ENCODE assay signal across 30 cellular contexts in the genomic region with DNA sequence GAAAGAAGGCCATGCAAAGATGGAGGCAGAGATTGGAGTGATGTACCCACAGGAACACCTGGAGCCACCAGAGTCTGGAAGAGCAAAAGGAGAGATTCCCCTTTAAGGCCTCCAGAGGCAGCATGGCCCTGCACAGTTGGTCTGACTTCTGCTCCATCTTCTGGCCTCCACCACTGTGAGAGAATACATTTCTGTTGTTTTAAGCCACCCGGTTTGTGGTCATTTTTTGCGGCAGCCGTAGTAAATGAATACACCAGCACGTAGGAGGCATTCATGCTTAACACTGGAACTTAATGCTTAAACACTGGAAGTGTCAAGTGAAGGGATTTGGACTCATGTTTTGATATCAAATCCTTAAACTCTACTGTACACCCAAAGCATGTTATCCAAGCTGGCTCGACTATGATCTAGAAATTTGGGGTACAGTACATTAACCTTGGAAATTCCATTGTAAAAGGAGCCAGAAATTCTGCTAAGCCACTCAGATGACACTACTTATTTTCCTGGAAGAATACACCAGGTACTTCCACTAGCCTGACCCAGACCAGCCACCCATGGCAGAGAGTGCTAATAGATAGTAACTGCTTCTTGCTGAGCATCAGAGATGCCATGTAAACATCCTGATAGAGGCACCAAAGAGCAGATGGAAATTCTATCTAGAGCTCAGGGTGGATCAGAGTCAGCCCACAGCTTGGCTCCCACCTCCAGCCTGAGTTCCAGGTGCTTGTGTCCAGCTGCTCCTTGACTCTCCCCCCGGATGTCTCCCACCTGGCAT.
"Had no signal": no experiment of that assay in that cellular context is flagged by ENCODE, and none has a peak within 500 bp of the region (broad histone marks: within the 10 kb centered on the region; RNA-seq: fewer than 3 reads in every experiment).

No MANE protein-coding gene starts in this region.

- ATAC-seq: activated CD4-positive, CD25-positive, alpha-beta regulatory T cell treated with anti-CD3 and anti-CD28 coated beads, Interleukin-2, amount 50 U/mL, for 24 hours; body of pancreas; foreskin keratinocyte; heart right ventricle; left cardiac atrium; right cardiac atrium had no signal

- H3K36me3 ChIP-seq: adrenal gland, esophagus muscularis mucosa, heart right ventricle, ovary, spleen, transverse colon, WERI-Rb-1 had no signal

- H3K9me3 Mint-ChIP-seq: activated CD4-positive, alpha-beta memory T cell treated with anti-CD3 and anti-CD28 coated beads for 36 hours; activated naive CD4-positive, alpha-beta T cell treated with anti-CD3 and anti-CD28 coated beads for 36 hours; activated naive CD8-positive, alpha-beta T cell treated with anti-CD3 and anti-CD28 coated beads for 36 hours; activated T-helper 1 cell treated with anti-CD3 and anti-CD28 coated beads, Interleukin-12 subunit alpha, Interleukin-12 subunit beta, Interleukin-2, Interleukin-4 antibody, amounts not matched to agents 30 ng/mL and 10 ng/mL and 1 ng/mL, durations not matched to agents 14 hours and 24 hours and 36 hours; mesothelial cell of epicardium; nephron progenitor cell had no signal

- H3K4me3 Mint-ChIP-seq: activated CD4-positive, alpha-beta memory T cell treated with anti-CD3 and anti-CD28 coated beads for 36 hours; activated CD4-positive, alpha-beta T cell treated with anti-CD3 and anti-CD28 coated beads, Interleukin-2, amount 10 ng/mL, durations not matched to agents 24 days and 14 days; activated naive CD4-positive, alpha-beta T cell treated with anti-CD3 and anti-CD28 coated beads for 36 hours; activated naive CD8-positive, alpha-beta T cell treated with anti-CD3 and anti-CD28 coated beads for 36 hours; activated T-helper 1 cell treated with anti-CD3 and anti-CD28 coated beads, Interleukin-12 subunit alpha, Interleukin-12 subunit beta, Interleukin-2, Interleukin-4 antibody, amounts not matched to agents 30 ng/mL and 10 ng/mL and 1 ng/mL, durations not matched to agents 14 hours and 24 hours and 36 hours; mesothelial cell of epicardium; naive B cell; nephron progenitor cell had no signal

- H3K4me3 ChIP-seq: adrenal gland, body of pancreas, esophagus muscularis mucosa, heart right ventricle, ovary, spleen, testis, transverse colon had no signal

- H3K27me3 ChIP-seq: adrenal gland, body of pancreas, esophagus muscularis mucosa, ovary, testis, transverse colon had no signal

- H3K9me3 ChIP-seq: adrenal gland, body of pancreas, esophagus muscularis mucosa, heart right ventricle, ovary, spleen, testis, transverse colon had no signal

- H3K4me1 ChIP-seq: adrenal gland, body of pancreas, foreskin keratinocyte, heart right ventricle, spleen, testis had no signal

- H3K27ac Mint-ChIP-seq: activated CD4-positive, alpha-beta memory T cell treated with anti-CD3 and anti-CD28 coated beads for 36 hours; activated CD4-positive, alpha-beta T cell treated with anti-CD3 and anti-CD28 coated beads, Interleukin-2, amount 10 ng/mL, durations not matched to agents 24 days and 14 days; activated naive CD4-positive, alpha-beta T cell treated with anti-CD3 and anti-CD28 coated beads for 36 hours; activated naive CD8-positive, alpha-beta T cell treated with anti-CD3 and anti-CD28 coated beads for 36 hours; activated T-helper 1 cell treated with anti-CD3 and anti-CD28 coated beads, Interleukin-12 subunit alpha, Interleukin-12 subunit beta, Interleukin-2, Interleukin-4 antibody, amounts not matched to agents 30 ng/mL and 10 ng/mL and 1 ng/mL, durations not matched to agents 14 hours and 24 hours and 36 hours; mesothelial cell of epicardium; naive B cell; nephron progenitor cell had no signal

- H3K27ac ChIP-seq: adrenal gland, body of pancreas, esophagus muscularis mucosa, foreskin keratinocyte, heart right ventricle, ovary, spleen, testis, transverse colon, WERI-Rb-1 had no signal

- DNase-seq: activated CD4-positive, alpha-beta memory T cell treated with anti-CD3 and anti-CD28 coated beads for 36 hours; activated CD4-positive, alpha-beta T cell treated with anti-CD3 and anti-CD28 coated beads, Interleukin-2, amount 10 ng/mL, durations not matched to agents 24 days and 14 days; activated CD8-positive, alpha-beta memory T cell treated with anti-CD3 and anti-CD28 coated beads, Interleukin-2, amount 50 U/mL, for 4 hours; activated effector memory CD4-positive, alpha-beta T cell treated with anti-CD3 and anti-CD28 coated beads, Interleukin-2, amount 50 U/mL, for 16 hours; activated naive CD4-positive, alpha-beta T cell treated with anti-CD3 and anti-CD28 coated beads for 36 hours; activated naive CD8-positive, alpha-beta T cell treated with anti-CD3 and anti-CD28 coated beads for 36 hours; activated T-cell treated with anti-CD3 and anti-CD28 coated beads, Interleukin-2, amount 50 U/mL, for 1 hour; adrenal gland; aorta; body of pancreas; cortex of kidney; foreskin keratinocyte; heart right ventricle; left cardiac atrium; mammary epithelial cell; naive B cell; nephron progenitor cell; ovary; right cardiac atrium; spleen; stimulated activated CD4-positive, alpha-beta T cell treated with anti-CD3 and anti-CD28 coated beads, Interleukin-2, amount 100 ng/mL, for 48 hours; stimulated activated naive CD4-positive, alpha-beta T cell treated with Interleukin-2 at 50 U/mL for 16 hours; T-helper 9 cell; testis; transverse colon; WERI-Rb-1 had no signal

- H3K36me3 Mint-ChIP-seq: activated CD4-positive, alpha-beta memory T cell treated with anti-CD3 and anti-CD28 coated beads for 36 hours; activated naive CD8-positive, alpha-beta T cell treated with anti-CD3 and anti-CD28 coated beads for 36 hours; mesothelial cell of epicardium; naive B cell had no signal

- H3K4me1 Mint-ChIP-seq: activated CD4-positive, alpha-beta T cell treated with anti-CD3 and anti-CD28 coated beads, Interleukin-2, amount 10 ng/mL, durations not matched to agents 24 days and 14 days; activated naive CD8-positive, alpha-beta T cell treated with anti-CD3 and anti-CD28 coated beads for 36 hours; naive B cell had no signal
